Comparison of ENCODE assay signal across 30 cellular contexts in the genomic region with DNA sequence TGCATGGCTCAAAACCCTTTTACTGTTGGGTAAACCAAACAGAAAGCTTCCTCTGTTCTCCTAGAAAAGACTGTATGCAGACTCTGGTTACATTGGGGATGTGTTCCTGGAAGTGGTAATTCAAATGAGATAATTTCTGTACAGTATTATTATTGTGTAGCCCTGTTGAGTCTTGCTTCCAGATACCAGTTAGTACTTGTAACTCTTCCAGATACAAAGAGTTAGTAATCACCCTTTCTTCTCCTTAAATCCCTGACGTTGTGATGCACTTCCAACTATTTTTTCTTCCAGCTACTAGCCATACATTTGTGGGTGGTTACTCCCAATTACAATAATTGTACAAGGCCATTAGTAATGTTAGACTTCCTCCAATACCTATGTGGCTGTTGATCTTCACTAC. TPM values are rescaled to one million over a fixed set of nuclear protein-coding genes. Genes with fewer than 3 reads are reported as not detected.
"Had no signal": no experiment of that assay in that cellular context is flagged by ENCODE, and none has a peak within 500 bp of the region (broad histone marks: within the 10 kb centered on the region; RNA-seq: fewer than 3 reads in every experiment).

No MANE protein-coding gene starts in this region.

- H3K4me1 ChIP-seq: esophagus muscularis mucosa, heart right ventricle, psoas muscle, sigmoid colon, spleen, testis, tibial artery, upper lobe of left lung had no signal

- H3K27ac ChIP-seq: esophagus muscularis mucosa, heart right ventricle, ovary, psoas muscle, sigmoid colon, spleen, testis, tibial artery, upper lobe of left lung had no signal

- FAIRE-seq: endometrium, urothelium cell line had no signal

- H3K27me3 ChIP-seq: esophagus muscularis mucosa, heart right ventricle, ovary, sigmoid colon, spleen, testis, tibial artery, upper lobe of left lung had no signal

- ATAC-seq: effector memory CD8-positive, alpha-beta T cell; heart right ventricle; left lobe of liver; naive thymus-derived CD4-positive, alpha-beta T cell; psoas muscle; right cardiac atrium; stimulated activated memory B cell treated with anti-CD40 and anti-IgM and Interleukin-4, amounts not matched to agents 10 μg/mL and 1 μg/mL and 100 μg/mL, for 72 hours; stimulated activated naive CD8-positive, alpha-beta T cell treated with anti-CD3 and anti-CD28 coated beads, Interleukin-15, Interleukin-2, amounts not matched to agents 100 U/mL and 50 U/mL, for 24 hours had no signal

- H3K36me3 ChIP-seq: esophagus muscularis mucosa, heart right ventricle, ovary, sigmoid colon, spleen, tibial artery, upper lobe of left lung had no signal

- H3K4me3 ChIP-seq: esophagus muscularis mucosa, heart right ventricle, lung, ovary, psoas muscle, sigmoid colon, spleen, testis, tibial artery, upper lobe of left lung had no signal

- DNase-seq: cerebellar nuclear complex; cortex of kidney; effector memory CD8-positive, alpha-beta T cell; glutamatergic neuron; heart right ventricle; hippocampal formation; immature natural killer cell; islet precursor cell; mesendoderm; midbrain; naive thymus-derived CD4-positive, alpha-beta T cell; occipital lobe; ovary; psoas muscle; right cardiac atrium; sigmoid colon; spleen; stimulated activated CD4-positive, alpha-beta T cell treated with anti-CD3 and anti-CD28 coated beads, Interleukin-4, amount 100 ng/mL, for 4 hours; stimulated activated naive CD8-positive, alpha-beta T cell treated with anti-CD3 and anti-CD28 coated beads, Interleukin-15, Interleukin-2, amounts not matched to agents 100 U/mL and 50 U/mL, for 24 hours; substantia nigra; testis; tibial artery; upper lobe of left lung had no signal

- H3K9me3 ChIP-seq: esophagus muscularis mucosa, ovary, psoas muscle, sigmoid colon, spleen, testis, tibial artery, upper lobe of left lung had no signal

RNA-seq across cellular contexts. Expression of gene GRIK2, which starts 42.3 kb away (rescaled TPM):
- total RNA-seq: dermis microvascular lymphatic vessel endothelial cell had no signal
- polyA plus RNA-seq: immature natural killer cell; naive thymus-derived CD4-positive, alpha-beta T cell had no signal
